Comparison of ENCODE assay signal across 20 cellular contexts in genomic region chr14:34692348-34692747, GRCh38. TPM values are rescaled to one million over a fixed set of nuclear protein-coding genes. Genes with fewer than 3 reads are reported as not detected.
DNase-seq lines count a peak whose midpoint lies in the region; ATAC-seq, FAIRE-seq and TF ChIP-seq lines count a peak whose summit lies in the region.
"Had no signal": no experiment of that assay in that cellular context is flagged by ENCODE, and none has a peak within 500 bp of the region (broad histone marks: within the 10 kb centered on the region; RNA-seq: fewer than 3 reads in every experiment).

No MANE protein-coding gene starts in this region.

- H3K9me3 Mint-ChIP-seq in activated CD8-positive, alpha-beta T cell treated with anti-CD3 and anti-CD28 coated beads, Interleukin-2, amount 10 ng/mL, durations not matched to agents 7 days and 5 days (ENCODE audit: insufficient read depth): no peaks in the 10 kb centered on the region
- H3K9me3 Mint-ChIP-seq: activated naive CD4-positive, alpha-beta T cell treated with anti-CD3 and anti-CD28 coated beads, Interleukin-2, amount 10 ng/mL, durations not matched to agents 7 days and 5 days; CD4-positive, alpha-beta T cell had no signal

- TF ChIP-seq CTCF in AG09309 (IDR thresholded peaks at IDR 0.05; ENCODE audit: control insufficient read depth, insufficient read depth, low read depth, low read length, missing control alignments) (no peak), astrocyte of the spinal cord (IDR thresholded peaks at IDR 0.05; ENCODE audit: low read depth, low read length) (no peak), osteoblast (IDR thresholded peaks at IDR 0.05; ENCODE audit: extremely low read depth, low read depth, low read length) (no peak)

- no peaks in the 10 kb centered on the region for H3K36me3 Mint-ChIP-seq in activated CD8-positive, alpha-beta T cell treated with anti-CD3 and anti-CD28 coated beads, Interleukin-2, amount 10 ng/mL, durations not matched to agents 7 days and 5 days (ENCODE audit: low read depth)
- H3K36me3 Mint-ChIP-seq: activated naive CD4-positive, alpha-beta T cell treated with anti-CD3 and anti-CD28 coated beads, Interleukin-2, amount 10 ng/mL, durations not matched to agents 7 days and 5 days; naive thymus-derived CD4-positive, alpha-beta T cell had no signal

- no peaks in the 10 kb centered on the region for H3K9me3 ChIP-seq in osteoblast (ENCODE audit: low read depth, low read length)
- H3K9me3 ChIP-seq: heart right ventricle, ovary, tibial nerve had no signal

- H3K27me3 Mint-ChIP-seq in activated CD8-positive, alpha-beta T cell treated with anti-CD3 and anti-CD28 coated beads, Interleukin-2, amount 10 ng/mL, durations not matched to agents 7 days and 5 days (ENCODE audit: low read depth): peaks cover 3% of the 10 kb centered on the region
- H3K27me3 Mint-ChIP-seq: CD4-positive, alpha-beta T cell had no signal

- peak overlapping the region; percentile 63 for H3K4me2 ChIP-seq in osteoblast (ENCODE audit: insufficient read depth, low read length)

- peaks cover 16% of the 10 kb centered on the region for H3K4me1 ChIP-seq in osteoblast (ENCODE audit: insufficient read depth, low read length)

- DNase-seq in AG09309 (ENCODE audit: low read depth) (peak; percentile 52), H54 (ENCODE audit: insufficient read length, low spot score) (no peak), astrocyte of the spinal cord (ENCODE audit: low read depth, low spot score) (peak; percentile 39), osteoblast (ENCODE audit: insufficient read length, low spot score, missing footprints) (peak; percentile 83), RKO (ENCODE audit: low spot score) (no peak), RPMI8226 (no peak)
- DNase-seq in activated CD8-positive, alpha-beta T cell treated with anti-CD3 and anti-CD28 coated beads, Interleukin-2, amount 10 ng/mL, durations not matched to agents 7 days and 5 days: no peak
- DNase-seq: dermis blood vessel endothelial cell, heart right ventricle, NCI-H187, NCI-H226, ovary had no signal

- in situ Hi-C loops in astrocyte of the spinal cord (cut with HindIII; ENCODE audit: low sequenced_read_pairs): no loop called here

- H4K20me1 ChIP-seq in osteoblast (ENCODE audit: insufficient read depth, low read length): no peaks in the 10 kb centered on the region

- H3K27ac ChIP-seq in osteoblast (ENCODE audit: low read depth, low read length): no peak overlapping the region
- H3K27ac ChIP-seq: heart right ventricle, ovary, tibial nerve, VCaP had no signal

- H3K4me3 Mint-ChIP-seq in activated CD8-positive, alpha-beta T cell treated with anti-CD3 and anti-CD28 coated beads, Interleukin-2, amount 10 ng/mL, durations not matched to agents 7 days and 5 days: no peak overlapping the region
- H3K4me3 Mint-ChIP-seq: CD4-positive, alpha-beta T cell had no signal

- FAIRE-seq in H54 (lab: Jason Lieb, UNC): peak; percentile 11

- no peak for ATAC-seq in GM21529 (IDR thresholded peaks at IDR 0.05; ENCODE audit: unreplicated experiment)
- no peak for ATAC-seq in activated CD8-positive, alpha-beta T cell treated with anti-CD3 and anti-CD28 coated beads, Interleukin-2, amount 10 ng/mL, durations not matched to agents 7 days and 5 days
- ATAC-seq: naive thymus-derived CD4-positive, alpha-beta T cell; SK-N-SH treated with all-trans-retinoic acid at 6 μM for 48 hours; stimulated activated naive CD8-positive, alpha-beta T cell treated with anti-CD3 and anti-CD28 coated beads, Interleukin-15, Interleukin-2, amounts not matched to agents 100 U/mL and 50 U/mL, for 24 hours had no signal

- H3K27ac Mint-ChIP-seq in activated CD8-positive, alpha-beta T cell treated with anti-CD3 and anti-CD28 coated beads, Interleukin-2, amount 10 ng/mL, durations not matched to agents 7 days and 5 days: no peak overlapping the region
- H3K27ac Mint-ChIP-seq: activated naive CD4-positive, alpha-beta T cell treated with anti-CD3 and anti-CD28 coated beads, Interleukin-2, amount 10 ng/mL, durations not matched to agents 7 days and 5 days; CD4-positive, alpha-beta T cell had no signal

- peaks cover 14% of the 10 kb centered on the region for H3K4me1 Mint-ChIP-seq in activated CD8-positive, alpha-beta T cell treated with anti-CD3 and anti-CD28 coated beads, Interleukin-2, amount 10 ng/mL, durations not matched to agents 7 days and 5 days (ENCODE audit: low read depth)

- POLR2A ChIA-PET in activated CD8-positive, alpha-beta T cell treated with anti-CD3 and anti-CD28 coated beads, Interleukin-2, amount 10 ng/mL, durations not matched to agents 7 days and 5 days (lab: Charles Lee): no interaction called here

- H3K4me3 ChIP-seq in AG09309 (ENCODE audit: control insufficient read depth, low read depth, low read length): no peak overlapping the region
- H3K4me3 ChIP-seq in astrocyte of the spinal cord (ENCODE audit: low read depth, low read length): no peak overlapping the region
- H3K4me3 ChIP-seq in osteoblast (ENCODE audit: insufficient read depth, low read length): no peak overlapping the region

- no peaks in the 10 kb centered on the region for H3K36me3 ChIP-seq in osteoblast (ENCODE audit: insufficient read depth, low read length)
- H3K36me3 ChIP-seq: heart right ventricle, ovary, tibial nerve had no signal

- no peaks in the 10 kb centered on the region for H3K27me3 ChIP-seq in osteoblast (ENCODE audit: insufficient read depth, low read length)
- H3K27me3 ChIP-seq: heart right ventricle, ovary, tibial nerve had no signal

- no peaks in the 10 kb centered on the region for H3K79me2 ChIP-seq in osteoblast (ENCODE audit: insufficient read depth, low read length)

- no peak for TF ChIP-seq POLR2A in H54 (IDR thresholded peaks at IDR 0.05; ENCODE audit: low read depth, low read length)

- CTCF ChIA-PET in activated CD8-positive, alpha-beta T cell treated with anti-CD3 and anti-CD28 coated beads, Interleukin-2, amount 10 ng/mL, durations not matched to agents 7 days and 5 days (lab: Charles Lee): interaction anchor here (0.8 to 1.4 kb wide), 2 partner anchors 11 to 24 kb away, joined by 3 read pairs; no protein-coding TSS in a partner anchor

- no peak overlapping the region for H2AFZ ChIP-seq in osteoblast (ENCODE audit: low read length)

RNA-seq across cellular contexts. Expression of gene CFL2, which starts 22.0 kb away (rescaled TPM):
- total RNA-seq in osteoblast: 114 TPM in 2 replicates
- 1 to 10 TPM; 6.7 to 7.1 TPM for total RNA-seq in activated CD8-positive, alpha-beta T cell treated with anti-CD3 and anti-CD28 coated beads, Interleukin-2, amount 10 ng/mL, durations not matched to agents 7 days and 5 days

Comparison
In these comparisons a context has a peak if more than half of its experiments do, and no peak if none do; other contexts are left out.
1. DNase-seq: peak in AG09309 (single experiment), astrocyte of the spinal cord (single experiment) and osteoblast (single experiment); none in H54 (single experiment), RKO (single experiment), activated CD8-positive, alpha-beta T cell treated with anti-CD3 and anti-CD28 coated beads, Interleukin-2, amount 10 ng/mL, durations not matched to agents 7 days and 5 days (single experiment) and RPMI8226 (single experiment).
2. RNA of gene CFL2, which starts 22.0 kb away (total RNA-seq): 114 TPM in osteoblast; 6.7 to 7.1 TPM in activated CD8-positive, alpha-beta T cell treated with anti-CD3 and anti-CD28 coated beads, Interleukin-2, amount 10 ng/mL, durations not matched to agents 7 days and 5 days; every median in the first group is over 10 times any median in the second.